ENCODE assay signal across 30 cellular contexts in the genomic region with DNA sequence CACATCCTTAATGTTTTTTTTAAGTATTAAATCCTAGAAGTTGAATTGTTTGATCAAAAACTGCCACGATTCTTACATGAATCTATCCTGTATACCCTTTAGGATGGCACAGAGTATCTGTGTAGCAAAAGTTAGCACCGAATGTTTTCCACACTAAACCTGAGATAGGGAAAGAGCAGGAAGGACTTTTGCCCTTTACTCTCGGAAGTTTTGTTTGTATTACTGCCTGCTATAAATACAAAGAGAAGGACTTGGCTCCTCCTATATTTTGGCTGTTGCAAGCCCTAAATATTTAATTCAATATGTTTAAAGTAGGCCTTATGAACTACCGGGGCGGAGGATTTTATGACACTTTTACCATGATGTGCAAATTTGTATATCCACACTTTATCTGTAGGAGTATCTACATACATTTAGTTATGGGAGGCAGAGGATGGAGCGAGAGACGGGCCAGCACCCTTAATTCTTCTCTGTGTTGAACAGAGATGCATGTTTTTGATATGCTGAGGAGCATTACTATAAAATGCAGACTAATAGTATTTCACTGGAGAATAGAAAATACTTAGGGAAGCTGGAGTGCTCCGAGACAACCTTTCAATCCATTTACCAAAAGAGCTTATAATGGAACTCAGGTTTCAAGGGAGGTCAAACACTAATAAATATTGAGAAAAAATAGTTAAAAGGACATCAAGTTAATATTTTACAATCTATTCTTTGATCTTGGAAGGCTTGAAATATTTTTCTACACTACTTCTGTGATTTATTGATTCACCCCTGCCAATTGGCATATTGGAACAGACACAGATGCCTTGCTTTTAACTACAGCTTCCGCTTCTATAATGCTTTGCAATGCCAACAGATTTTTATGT.
"Had no signal": no experiment of that assay in that cellular context is flagged by ENCODE, and none has a peak within 500 bp of the region (broad histone marks: within the 10 kb centered on the region; RNA-seq: fewer than 3 reads in every experiment).

No MANE protein-coding gene starts in this region.

- H3K36me3 ChIP-seq: breast epithelium, esophagus muscularis mucosa, heart right ventricle, ovary, prostate gland, stomach, thyroid gland, upper lobe of left lung, WERI-Rb-1 had no signal

- H3K9me3 Mint-ChIP-seq: activated CD4-positive, alpha-beta memory T cell treated with anti-CD3 and anti-CD28 coated beads, Interleukin-2, amount 10 ng/mL, durations not matched to agents 7 days and 5 days; activated CD4-positive, alpha-beta T cell treated with anti-CD3 and anti-CD28 coated beads, Interleukin-2, amount 10 ng/mL, durations not matched to agents 7 days and 5 days; activated T-cell treated with anti-CD3 and anti-CD28 coated beads, Interleukin-2, amount 50 U/mL, for 24 hours; central memory CD8-positive, alpha-beta T cell; dendritic cell treated with granulocyte-macrophage colony-stimulating factor and Interleukin-4, amounts not matched to agents 40 ng/mL and 50 ng/mL, for 4 days; naive B cell; nephron progenitor cell; T-helper 2 cell treated with Interferon-gamma antibody and Interleukin-4, amounts not matched to agents 5 μg/mL and 100 μg/mL, for 36 hours had no signal

- H3K4me1 ChIP-seq: breast epithelium, esophagus muscularis mucosa, prostate gland, upper lobe of left lung had no signal

- DNase-seq: activated CD4-positive, alpha-beta memory T cell treated with anti-CD3 and anti-CD28 coated beads, Interleukin-2, amount 10 ng/mL, durations not matched to agents 7 days and 5 days; activated CD4-positive, alpha-beta T cell treated with anti-CD3 and anti-CD28 coated beads, Interleukin-2, amount 10 ng/mL, durations not matched to agents 7 days and 5 days; activated CD4-positive, CD25-positive, alpha-beta regulatory T cell treated with anti-CD3 and anti-CD28 coated beads, Interleukin-2, amount 50 U/mL, for 72 hours; activated CD8-positive, alpha-beta memory T cell treated with anti-CD3 and anti-CD28 coated beads, Interleukin-2, amount 50 U/mL, for 48 hours; activated gamma-delta T cell treated with Interleukin-2 at 50 U/mL for 16 hours; activated naive CD4-positive, alpha-beta T cell treated with anti-CD3 and anti-CD28 coated beads, Interleukin-2, amount 50 U/mL, for 16 hours; activated T-cell treated with anti-CD3 and anti-CD28 coated beads, Interleukin-2, amount 50 U/mL, for 24 hours; effector CD4-positive, alpha-beta T cell; foreskin keratinocyte; heart right ventricle; kidney glomerular epithelial cell; left ventricle myocardium inferior; mammary epithelial cell; naive B cell; nephron progenitor cell; ovary; stimulated activated CD4-positive, alpha-beta T cell treated with anti-CD3 and anti-CD28 coated beads, Interleukin-15, amount 100 ng/mL, for 24 hours; stimulated activated CD4-positive, alpha-beta T cell treated with anti-CD3 and anti-CD28 coated beads, Interleukin-2, amount 100 ng/mL, for 24 hours; stimulated activated naive B cell treated with anti-CD40 and anti-IgM and Interleukin-4, amounts not matched to agents 10 μg/mL and 1 μg/mL and 100 μg/mL, for 72 hours; stomach; T-helper 1 cell; thyroid gland; upper lobe of left lung; WERI-Rb-1 had no signal

- H3K4me3 Mint-ChIP-seq: activated CD4-positive, alpha-beta memory T cell treated with anti-CD3 and anti-CD28 coated beads, Interleukin-2, amount 10 ng/mL, durations not matched to agents 7 days and 5 days; activated CD4-positive, alpha-beta T cell treated with anti-CD3 and anti-CD28 coated beads, Interleukin-2, amount 10 ng/mL, durations not matched to agents 7 days and 5 days; activated T-cell treated with anti-CD3 and anti-CD28 coated beads, Interleukin-2, amount 50 U/mL, for 24 hours; central memory CD8-positive, alpha-beta T cell; dendritic cell treated with granulocyte-macrophage colony-stimulating factor and Interleukin-4, amounts not matched to agents 40 ng/mL and 50 ng/mL, for 4 days; naive B cell; nephron progenitor cell; stimulated activated naive B cell treated with anti-CD40 and anti-IgM and Interleukin-4, amounts not matched to agents 10 μg/mL and 1 μg/mL and 100 μg/mL, for 72 hours; T-helper 2 cell treated with Interferon-gamma antibody and Interleukin-4, amounts not matched to agents 5 μg/mL and 100 μg/mL, for 36 hours had no signal

- ATAC-seq: foreskin keratinocyte; heart right ventricle; stimulated activated naive B cell treated with anti-CD40 and anti-IgM and Interleukin-4, amounts not matched to agents 10 μg/mL and 1 μg/mL and 100 μg/mL, for 72 hours had no signal

- H3K27ac ChIP-seq: breast epithelium, esophagus muscularis mucosa, foreskin keratinocyte, heart right ventricle, left ventricle myocardium inferior, ovary, thyroid gland, upper lobe of left lung, WERI-Rb-1 had no signal

- H3K27me3 ChIP-seq: breast epithelium, esophagus muscularis mucosa, foreskin keratinocyte, heart right ventricle, ovary, stomach, thyroid gland, upper lobe of left lung had no signal

- H3K27ac Mint-ChIP-seq: activated CD4-positive, alpha-beta memory T cell treated with anti-CD3 and anti-CD28 coated beads, Interleukin-2, amount 10 ng/mL, durations not matched to agents 7 days and 5 days; activated CD4-positive, alpha-beta T cell treated with anti-CD3 and anti-CD28 coated beads, Interleukin-2, amount 10 ng/mL, durations not matched to agents 7 days and 5 days; activated T-cell treated with anti-CD3 and anti-CD28 coated beads, Interleukin-2, amount 50 U/mL, for 24 hours; dendritic cell treated with granulocyte-macrophage colony-stimulating factor and Interleukin-4, amounts not matched to agents 40 ng/mL and 50 ng/mL, for 4 days; naive B cell; nephron progenitor cell; stimulated activated naive B cell treated with anti-CD40 and anti-IgM and Interleukin-4, amounts not matched to agents 10 μg/mL and 1 μg/mL and 100 μg/mL, for 72 hours; T-helper 2 cell treated with Interferon-gamma antibody and Interleukin-4, amounts not matched to agents 5 μg/mL and 100 μg/mL, for 36 hours had no signal

- H3K4me3 ChIP-seq: breast epithelium, esophagus muscularis mucosa, heart right ventricle, left ventricle myocardium inferior, ovary, prostate gland, stomach, thyroid gland, upper lobe of left lung had no signal

- H3K36me3 Mint-ChIP-seq: naive B cell; stimulated activated naive B cell treated with anti-CD40 and anti-IgM and Interleukin-4, amounts not matched to agents 10 μg/mL and 1 μg/mL and 100 μg/mL, for 72 hours had no signal

- H3K27me3 Mint-ChIP-seq: central memory CD8-positive, alpha-beta T cell; dendritic cell treated with granulocyte-macrophage colony-stimulating factor and Interleukin-4, amounts not matched to agents 40 ng/mL and 50 ng/mL, for 4 days had no signal

- H3K9me3 ChIP-seq: breast epithelium, esophagus muscularis mucosa, heart right ventricle, left ventricle myocardium inferior, ovary, prostate gland, stomach, thyroid gland, upper lobe of left lung had no signal
